ENCODE assay signal across 8 cellular contexts in genomic region chr18:9743200-9744016, GRCh38. TPM values are rescaled to one million over a fixed set of nuclear protein-coding genes. Genes with fewer than 3 reads are reported as not detected.
DNase-seq lines count a peak whose midpoint lies in the region; ATAC-seq, FAIRE-seq and TF ChIP-seq lines count a peak whose summit lies in the region.

No MANE protein-coding gene starts in this region.

- peak overlapping the region; percentile 2 for H3K4me2 ChIP-seq in mesenchymal stem cell (ENCODE audit: low read length, poor library complexity, severe bottlenecking)

- H3K4me1 ChIP-seq in mesenchymal stem cell (ENCODE audit: control insufficient read depth, insufficient read depth, low read depth, low read length), result peaks cover 15% of the 10 kb centered on the region

- no peak overlapping the region for H3K14ac ChIP-seq in mesenchymal stem cell (ENCODE audit: low read length in 2 of 2)

- no peak overlapping the region for H3K4me3 Mint-ChIP-seq in stimulated activated naive CD8-positive, alpha-beta T cell treated with anti-CD3 and anti-CD28 coated beads, Interleukin-15, amount 100 ng/mL, for 72 hours

- H3K23ac ChIP-seq in mesenchymal stem cell (ENCODE audit: low read length in 2 of 2), result no peak overlapping the region

- peaks cover 42% of the 10 kb centered on the region for H3K27me3 Mint-ChIP-seq in stimulated activated naive CD8-positive, alpha-beta T cell treated with anti-CD3 and anti-CD28 coated beads, Interleukin-15, amount 100 ng/mL, for 72 hours

- H2AK5ac ChIP-seq in mesenchymal stem cell (ENCODE audit: low read length, severe bottlenecking), result no peak overlapping the region

- H2BK5ac ChIP-seq in mesenchymal stem cell (ENCODE audit: low read depth, low read length, poor library complexity, severe bottlenecking), result no peak overlapping the region

- H3K9me3 ChIP-seq in mesenchymal stem cell (ENCODE audit: control insufficient read depth, low read length), result no peaks in the 10 kb centered on the region

- no peak overlapping the region for H3K4me3 ChIP-seq in bronchial epithelial cell (ENCODE audit: low read depth, low read length)
- peak overlapping the region in 1 of 2 experiments; percentile 48 for H3K4me3 ChIP-seq in mesenchymal stem cell (ENCODE audit: insufficient read depth in 1 of 2, low read depth in 1 of 2, low read length in 2 of 2)

- H2BK15ac ChIP-seq in mesenchymal stem cell (ENCODE audit: low read depth, poor library complexity, severe bottlenecking), result peak overlapping the region; percentile 34

- DNase-seq in AML-193 (lab: John Stamatoyannopoulos, UW), result peak; percentile 62 to 79
- peak; percentile 99 for DNase-seq in M059J (ENCODE audit: low read depth)
- peak; percentile 99 for DNase-seq in bronchial epithelial cell (ENCODE audit: low read depth)
- peak; percentile 98 for DNase-seq in mesenchymal stem cell
- no peak for DNase-seq in stimulated activated naive CD8-positive, alpha-beta T cell treated with anti-CD3 and anti-CD28 coated beads, Interleukin-15, amount 100 ng/mL, for 72 hours
- no peak for DNase-seq in SHP77 treated with DMSO at 0.1 percent for 48 hours (lab: John Stamatoyannopoulos, UW)

- peak overlapping the region in 1 of 2 experiments; percentile 65 for H3K18ac ChIP-seq in mesenchymal stem cell (ENCODE audit: low read depth in 1 of 2, low read length in 2 of 2)

- peak overlapping the region in 1 of 2 experiments; percentile 57 for H2BK12ac ChIP-seq in mesenchymal stem cell (ENCODE audit: low read length in 2 of 2)

- peak; percentile 79 for FAIRE-seq in bronchial epithelial cell (lab: Jason Lieb, UNC)

- no peak overlapping the region for H4K91ac ChIP-seq in mesenchymal stem cell (ENCODE audit: low read length)

- H3K9ac ChIP-seq in mesenchymal stem cell (ENCODE audit: low read length), result peak overlapping the region; percentile 49

- H3K27ac Mint-ChIP-seq in stimulated activated naive CD8-positive, alpha-beta T cell treated with anti-CD3 and anti-CD28 coated beads, Interleukin-15, amount 100 ng/mL, for 72 hours, result no peak overlapping the region

- H3K79me1 ChIP-seq in mesenchymal stem cell (replicated peaks; ENCODE audit: low read length, poor library complexity, severe bottlenecking), result peaks cover 4% of the 10 kb centered on the region

- peak overlapping the region in 1 of 2 experiments; percentile 26 for H3K4ac ChIP-seq in mesenchymal stem cell (ENCODE audit: low read depth in 1 of 2, low read length in 2 of 2)

- H3K36me3 ChIP-seq in bronchial epithelial cell (ENCODE audit: control insufficient read depth, insufficient read depth, low read length), result no peaks in the 10 kb centered on the region
- H3K36me3 ChIP-seq in mesenchymal stem cell (ENCODE audit: control insufficient read depth in 1 of 2, insufficient read depth in 2 of 2, low read depth in 1 of 2, low read length in 2 of 2), result no peaks in the 10 kb centered on the region

- peak overlapping the region; percentile 57 for H2BK120ac ChIP-seq in mesenchymal stem cell (ENCODE audit: low read depth, low read length)

- no peaks in the 10 kb centered on the region for H3K27me3 ChIP-seq in bronchial epithelial cell (ENCODE audit: control insufficient read depth, insufficient read depth, low read length)
- H3K27me3 ChIP-seq in mesenchymal stem cell (ENCODE audit: control insufficient read depth in 1 of 2, insufficient read depth in 1 of 2, low read length in 2 of 2), result no peaks in the 10 kb centered on the region

- ATAC-seq in GM21619 (IDR thresholded peaks at IDR 0.05; ENCODE audit: unreplicated experiment), result no peak
- ATAC-seq in stimulated activated naive CD8-positive, alpha-beta T cell treated with anti-CD3 and anti-CD28 coated beads, Interleukin-15, amount 100 ng/mL, for 72 hours, result no peak
- ATAC-seq in HG03025 (IDR thresholded peaks at IDR 0.05; ENCODE audit: low FRiP score, unreplicated experiment), result no peak

- H3K9me3 Mint-ChIP-seq in stimulated activated naive CD8-positive, alpha-beta T cell treated with anti-CD3 and anti-CD28 coated beads, Interleukin-15, amount 100 ng/mL, for 72 hours, result no peaks in the 10 kb centered on the region

- H4K8ac ChIP-seq in mesenchymal stem cell (ENCODE audit: low read length), result peak overlapping the region; percentile 10

- no peak overlapping the region for H2AFZ ChIP-seq in mesenchymal stem cell (ENCODE audit: low read depth, low read length)

- no peak for TF ChIP-seq CTCF in bronchial epithelial cell (IDR thresholded peaks at IDR 0.05; ENCODE audit: insufficient read depth, low read length, severe bottlenecking)

- H3K4me1 Mint-ChIP-seq in stimulated activated naive CD8-positive, alpha-beta T cell treated with anti-CD3 and anti-CD28 coated beads, Interleukin-15, amount 100 ng/mL, for 72 hours, result no peaks in the 10 kb centered on the region

- WGBS in mesenchymal stem cell, result 7% methylated on average over 10 of the region's 11 CpGs

- H3K27ac ChIP-seq in mesenchymal stem cell (ENCODE audit: low read length, poor library complexity, severe bottlenecking), result peak overlapping the region; percentile 59

RNA-seq across cellular contexts. Expression of gene RAB31, which starts 35.3 kb away (rescaled TPM):
- 36.8 and 53.6 TPM in 2 replicates for total RNA-seq in M059J (2014; rRNA removed; shearing (Covaris generic))
- total RNA-seq in bronchial epithelial cell, result 47.7 and 48.5 TPM in 2 replicates
- polyA plus RNA-seq in mesenchymal stem cell (2013, experiment 1 of 2), result 128 TPM
- polyA plus RNA-seq in mesenchymal stem cell (2013, experiment 2 of 2), result 128 TPM

Comparison
In these comparisons a context has a peak if more than half of its experiments do, and no peak if none do; other contexts are left out.
1. DNase-seq: peak in AML-193 (2 of 2), M059J (single experiment), bronchial epithelial cell (single experiment) and mesenchymal stem cell (single experiment); none in stimulated activated naive CD8-positive, alpha-beta T cell treated with anti-CD3 and anti-CD28 coated beads, Interleukin-15, amount 100 ng/mL, for 72 hours (0 of 2) and SHP77 treated with DMSO at 0.1 percent for 48 hours (single experiment).